In the genomic region with DNA sequence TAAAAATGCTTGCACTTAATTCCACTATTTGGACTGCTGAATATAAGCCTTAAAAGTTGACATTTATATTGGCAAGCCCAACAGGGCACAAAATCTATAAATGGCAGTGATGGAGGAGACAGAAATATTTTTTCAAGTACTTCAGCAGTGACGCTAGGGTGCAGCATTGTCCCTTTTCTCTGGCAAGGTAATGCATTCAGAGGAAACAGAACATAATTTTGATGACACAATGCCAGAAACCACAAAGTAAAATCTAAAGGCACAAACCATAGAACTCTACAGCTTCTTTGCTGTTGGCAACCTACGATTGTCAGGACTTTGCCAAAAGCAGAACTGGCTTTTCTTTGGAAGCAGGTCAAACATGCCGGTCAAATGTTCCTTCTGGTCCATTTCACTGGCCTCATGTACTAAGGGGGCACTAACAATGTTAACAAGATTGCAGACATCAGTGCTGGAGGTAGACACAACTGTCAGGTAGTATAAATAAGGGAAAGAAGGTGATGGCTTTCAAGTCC, we compare ENCODE assay signal across 8 cellular contexts. TPM values are rescaled to one million over a fixed set of nuclear protein-coding genes. Genes with fewer than 3 reads are reported as not detected.
A peak's percentile ranks its signal among the peaks of the same experiment; 100 is the strongest.
DNase-seq lines count a peak whose midpoint lies in the region; ATAC-seq, FAIRE-seq and TF ChIP-seq lines count a peak whose summit lies in the region.

No MANE protein-coding gene starts in this region.

- POLR2A ChIA-PET in WTC11 (lab: Charles Lee) = interaction anchor here (0.6 kb wide), 1 partner anchor 1093 kb away, joined by 3 read pairs; no protein-coding TSS in a partner anchor

- no peak overlapping the region for H3K27ac Mint-ChIP-seq in WTC11

- CTCF ChIA-PET in WTC11 (lab: Charles Lee) = interaction anchor here (1.3 kb wide), 1 partner anchor 212 kb away, joined by 5 read pairs; no protein-coding TSS in a partner anchor

- TF ChIP-seq CTCF in WTC11 (IDR thresholded peaks at IDR 0.05) = peak; percentile 36

- peaks cover 5% of the 10 kb centered on the region for H3K4me1 Mint-ChIP-seq in WTC11

- peak overlapping the region; percentile 8 for H3K27ac ChIP-seq in caudate nucleus (ENCODE audit: low read depth, low read length)

- no peaks in the 10 kb centered on the region; the same call in 1 of the 2 replicates for H3K27me3 Mint-ChIP-seq in WTC11 (ENCODE audit: low read depth)

- H3K36me3 Mint-ChIP-seq in WTC11 = no peaks in the 10 kb centered on the region

- FAIRE-seq in A204.1 (lab: Jason Lieb, UNC) = peak; percentile 98
- FAIRE-seq in GM18507 (lab: Jason Lieb, UNC) = peak; percentile 90

- DNase-seq in GM18507 (ENCODE audit: extremely low spot score, insufficient read length, low read depth) = peak; percentile 26
- peak; percentile 87 for DNase-seq in NCI-H2196 (lab: John Stamatoyannopoulos, UW; ENCODE audit: unreplicated experiment)
- peak; percentile 52 for DNase-seq in WTC11 (ENCODE audit: low spot score)
- DNase-seq in caudate nucleus (lab: John Stamatoyannopoulos, UW) = peak in 41 of 61 donors; percentile 15 to 87 (median 43)
- peak; percentile 89 for DNase-seq in kidney tubule cell (ENCODE audit: low spot score)
- peak; percentile 60 to 61 for DNase-seq in stimulated activated CD4-positive, alpha-beta T cell treated with anti-CD3 and anti-CD28 coated beads, Interleukin-2, amount 100 ng/mL, for 48 hours

- H3K9me3 Mint-ChIP-seq in WTC11 = no peaks in the 10 kb centered on the region

- no peak overlapping the region for H3K4me3 Mint-ChIP-seq in WTC11

- peak; percentile 47 for ATAC-seq in HG03064 (IDR thresholded peaks at IDR 0.05; ENCODE audit: low read depth, unreplicated experiment)
- peak; percentile 71 for ATAC-seq in WTC11

TF ChIP-seq in WTC11, 78 proteins besides CTCF, POLR2A, EP300 and RAD21:
- TF ChIP-seq NR2C2 (CRISPR knock-in tag; IDR thresholded peaks at IDR 0.05) (no peak), PRRX2 (CRISPR knock-in tag; IDR thresholded peaks at IDR 0.05) (no peak), SMAD4 (CRISPR knock-in tag; IDR thresholded peaks at IDR 0.05) (no peak), ATF1 (CRISPR knock-in tag; IDR thresholded peaks at IDR 0.05) (no peak), TCF7 (CRISPR knock-in tag; IDR thresholded peaks at IDR 0.05; ENCODE audit: low read depth) (no peak), ZNF396 (CRISPR knock-in tag; IDR thresholded peaks at IDR 0.05; ENCODE audit: borderline replicate concordance) (no peak), ZNF121 (CRISPR knock-in tag; IDR thresholded peaks at IDR 0.05) (no peak), ESRRA (CRISPR knock-in tag; IDR thresholded peaks at IDR 0.05; ENCODE audit: borderline replicate concordance) (no peak), NR1H2 (CRISPR knock-in tag; IDR thresholded peaks at IDR 0.05) (no peak)
- TF ChIP-seq, protein P1, sequence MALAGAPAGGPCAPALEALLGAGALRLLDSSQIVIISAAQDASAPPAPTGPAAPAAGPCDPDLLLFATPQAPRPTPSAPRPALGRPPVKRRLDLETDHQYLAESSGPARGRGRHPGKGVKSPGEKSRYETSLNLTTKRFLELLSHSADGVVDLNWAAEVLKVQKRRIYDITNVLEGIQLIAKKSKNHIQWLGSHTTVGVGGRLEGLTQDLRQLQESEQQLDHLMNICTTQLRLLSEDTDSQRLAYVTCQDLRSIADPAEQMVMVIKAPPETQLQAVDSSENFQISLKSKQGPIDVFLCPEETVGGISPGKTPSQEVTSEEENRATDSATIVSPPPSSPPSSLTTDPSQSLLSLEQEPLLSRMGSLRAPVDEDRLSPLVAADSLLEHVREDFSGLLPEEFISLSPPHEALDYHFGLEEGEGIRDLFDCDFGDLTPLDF (CRISPR knock-in tag; IDR thresholded peaks at IDR 0.05) = no peak
- TF ChIP-seq, protein P2, sequence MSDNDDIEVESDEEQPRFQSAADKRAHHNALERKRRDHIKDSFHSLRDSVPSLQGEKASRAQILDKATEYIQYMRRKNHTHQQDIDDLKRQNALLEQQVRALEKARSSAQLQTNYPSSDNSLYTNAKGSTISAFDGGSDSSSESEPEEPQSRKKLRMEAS (CRISPR knock-in tag; IDR thresholded peaks at IDR 0.05) = no peak
- TF ChIP-seq, protein P3, sequence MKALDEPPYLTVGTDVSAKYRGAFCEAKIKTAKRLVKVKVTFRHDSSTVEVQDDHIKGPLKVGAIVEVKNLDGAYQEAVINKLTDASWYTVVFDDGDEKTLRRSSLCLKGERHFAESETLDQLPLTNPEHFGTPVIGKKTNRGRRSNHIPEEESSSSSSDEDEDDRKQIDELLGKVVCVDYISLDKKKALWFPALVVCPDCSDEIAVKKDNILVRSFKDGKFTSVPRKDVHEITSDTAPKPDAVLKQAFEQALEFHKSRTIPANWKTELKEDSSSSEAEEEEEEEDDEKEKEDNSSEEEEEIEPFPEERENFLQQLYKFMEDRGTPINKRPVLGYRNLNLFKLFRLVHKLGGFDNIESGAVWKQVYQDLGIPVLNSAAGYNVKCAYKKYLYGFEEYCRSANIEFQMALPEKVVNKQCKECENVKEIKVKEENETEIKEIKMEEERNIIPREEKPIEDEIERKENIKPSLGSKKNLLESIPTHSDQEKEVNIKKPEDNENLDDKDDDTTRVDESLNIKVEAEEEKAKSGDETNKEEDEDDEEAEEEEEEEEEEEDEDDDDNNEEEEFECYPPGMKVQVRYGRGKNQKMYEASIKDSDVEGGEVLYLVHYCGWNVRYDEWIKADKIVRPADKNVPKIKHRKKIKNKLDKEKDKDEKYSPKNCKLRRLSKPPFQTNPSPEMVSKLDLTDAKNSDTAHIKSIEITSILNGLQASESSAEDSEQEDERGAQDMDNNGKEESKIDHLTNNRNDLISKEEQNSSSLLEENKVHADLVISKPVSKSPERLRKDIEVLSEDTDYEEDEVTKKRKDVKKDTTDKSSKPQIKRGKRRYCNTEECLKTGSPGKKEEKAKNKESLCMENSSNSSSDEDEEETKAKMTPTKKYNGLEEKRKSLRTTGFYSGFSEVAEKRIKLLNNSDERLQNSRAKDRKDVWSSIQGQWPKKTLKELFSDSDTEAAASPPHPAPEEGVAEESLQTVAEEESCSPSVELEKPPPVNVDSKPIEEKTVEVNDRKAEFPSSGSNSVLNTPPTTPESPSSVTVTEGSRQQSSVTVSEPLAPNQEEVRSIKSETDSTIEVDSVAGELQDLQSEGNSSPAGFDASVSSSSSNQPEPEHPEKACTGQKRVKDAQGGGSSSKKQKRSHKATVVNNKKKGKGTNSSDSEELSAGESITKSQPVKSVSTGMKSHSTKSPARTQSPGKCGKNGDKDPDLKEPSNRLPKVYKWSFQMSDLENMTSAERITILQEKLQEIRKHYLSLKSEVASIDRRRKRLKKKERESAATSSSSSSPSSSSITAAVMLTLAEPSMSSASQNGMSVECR (CRISPR knock-in tag; IDR thresholded peaks at IDR 0.05; ENCODE audit: borderline replicate concordance) = no peak
- TF ChIP-seq, protein P4, sequence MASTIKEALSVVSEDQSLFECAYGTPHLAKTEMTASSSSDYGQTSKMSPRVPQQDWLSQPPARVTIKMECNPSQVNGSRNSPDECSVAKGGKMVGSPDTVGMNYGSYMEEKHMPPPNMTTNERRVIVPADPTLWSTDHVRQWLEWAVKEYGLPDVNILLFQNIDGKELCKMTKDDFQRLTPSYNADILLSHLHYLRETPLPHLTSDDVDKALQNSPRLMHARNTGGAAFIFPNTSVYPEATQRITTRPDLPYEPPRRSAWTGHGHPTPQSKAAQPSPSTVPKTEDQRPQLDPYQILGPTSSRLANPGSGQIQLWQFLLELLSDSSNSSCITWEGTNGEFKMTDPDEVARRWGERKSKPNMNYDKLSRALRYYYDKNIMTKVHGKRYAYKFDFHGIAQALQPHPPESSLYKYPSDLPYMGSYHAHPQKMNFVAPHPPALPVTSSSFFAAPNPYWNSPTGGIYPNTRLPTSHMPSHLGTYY (CRISPR knock-in tag; IDR thresholded peaks at IDR 0.05) = no peak
- TF ChIP-seq, protein P5, sequence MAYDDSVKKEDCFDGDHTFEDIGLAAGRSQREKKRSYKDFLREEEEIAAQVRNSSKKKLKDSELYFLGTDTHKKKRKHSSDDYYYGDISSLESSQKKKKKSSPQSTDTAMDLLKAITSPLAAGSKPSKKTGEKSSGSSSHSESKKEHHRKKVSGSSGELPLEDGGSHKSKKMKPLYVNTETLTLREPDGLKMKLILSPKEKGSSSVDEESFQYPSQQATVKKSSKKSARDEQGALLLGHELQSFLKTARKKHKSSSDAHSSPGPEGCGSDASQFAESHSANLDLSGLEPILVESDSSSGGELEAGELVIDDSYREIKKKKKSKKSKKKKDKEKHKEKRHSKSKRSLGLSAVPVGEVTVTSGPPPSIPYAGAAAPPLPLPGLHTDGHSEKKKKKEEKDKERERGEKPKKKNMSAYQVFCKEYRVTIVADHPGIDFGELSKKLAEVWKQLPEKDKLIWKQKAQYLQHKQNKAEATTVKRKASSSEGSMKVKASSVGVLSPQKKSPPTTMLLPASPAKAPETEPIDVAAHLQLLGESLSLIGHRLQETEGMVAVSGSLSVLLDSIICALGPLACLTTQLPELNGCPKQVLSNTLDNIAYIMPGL (CRISPR knock-in tag; IDR thresholded peaks at IDR 0.05) = no peak
- TF ChIP-seq, protein P6, sequence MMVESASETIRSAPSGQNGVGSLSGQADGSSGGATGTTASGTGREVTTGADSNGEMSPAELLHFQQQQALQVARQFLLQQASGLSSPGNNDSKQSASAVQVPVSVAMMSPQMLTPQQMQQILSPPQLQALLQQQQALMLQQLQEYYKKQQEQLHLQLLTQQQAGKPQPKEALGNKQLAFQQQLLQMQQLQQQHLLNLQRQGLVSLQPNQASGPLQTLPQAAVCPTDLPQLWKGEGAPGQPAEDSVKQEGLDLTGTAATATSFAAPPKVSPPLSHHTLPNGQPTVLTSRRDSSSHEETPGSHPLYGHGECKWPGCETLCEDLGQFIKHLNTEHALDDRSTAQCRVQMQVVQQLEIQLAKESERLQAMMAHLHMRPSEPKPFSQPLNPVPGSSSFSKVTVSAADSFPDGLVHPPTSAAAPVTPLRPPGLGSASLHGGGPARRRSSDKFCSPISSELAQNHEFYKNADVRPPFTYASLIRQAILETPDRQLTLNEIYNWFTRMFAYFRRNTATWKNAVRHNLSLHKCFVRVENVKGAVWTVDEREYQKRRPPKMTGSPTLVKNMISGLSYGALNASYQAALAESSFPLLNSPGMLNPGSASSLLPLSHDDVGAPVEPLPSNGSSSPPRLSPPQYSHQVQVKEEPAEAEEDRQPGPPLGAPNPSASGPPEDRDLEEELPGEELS (CRISPR knock-in tag; IDR thresholded peaks at IDR 0.05) = no peak

RNA-seq across cellular contexts. Expression of a gene that starts 30.9 kb away (rescaled TPM):
- 32.2 to 34.9 TPM (median 32.5 TPM) in 3 replicates for total RNA-seq in WTC11 (2021)

Comparison
In these comparisons a context has a peak if more than half of its experiments do, and no peak if none do; other contexts are left out.
1. Peak in every context shown above with its lines: DNase-seq, ATAC-seq and H3K27ac ChIP-seq.
2. DNase-seq: peak in every context shown above with its lines; median percentile 89 in kidney tubule cell; 87 in NCI-H2196; 60 in stimulated activated CD4-positive, alpha-beta T cell treated with anti-CD3 and anti-CD28 coated beads, Interleukin-2, amount 100 ng/mL, for 48 hours; 52 in WTC11; 43 in caudate nucleus; 26 in GM18507.